ENCODE assay signal across 17 cellular contexts in the genomic region with DNA sequence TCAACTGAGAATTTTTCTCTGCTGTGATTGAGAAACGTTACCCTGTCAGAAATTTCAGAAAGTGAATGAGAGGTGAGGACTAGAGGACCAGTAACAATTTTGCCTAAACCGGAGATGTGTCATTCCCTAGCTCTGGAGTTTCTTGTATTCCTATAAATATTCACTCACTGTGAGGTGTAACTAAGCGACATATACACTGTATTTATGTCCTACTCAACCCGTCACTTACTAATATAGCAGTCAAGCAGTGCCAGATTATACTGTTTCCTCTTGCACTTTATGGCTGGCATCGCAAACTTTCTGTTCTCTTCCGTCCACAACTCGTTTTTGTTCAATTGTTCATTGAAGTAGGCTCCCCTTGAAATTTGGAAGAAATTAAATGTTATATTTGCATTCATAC.
"Had no signal": no experiment of that assay in that cellular context is flagged by ENCODE, and none has a peak within 500 bp of the region (broad histone marks: within the 10 kb centered on the region; RNA-seq: fewer than 3 reads in every experiment).

No MANE protein-coding gene starts in this region.

- ATAC-seq: stimulated activated effector memory CD8-positive, alpha-beta T cell treated with anti-CD3 and anti-CD28 coated beads, Interleukin-12 subunit alpha, Interleukin-12 subunit beta, amount 100 ng/mL, for 72 hours; stimulated activated memory B cell treated with anti-CD40 and anti-IgM and Interleukin-4, amounts not matched to agents 10 μg/mL and 1 μg/mL and 100 μg/mL, for 72 hours; stimulated activated naive B cell treated with anti-CD40 and anti-IgM and Interleukin-4, amounts not matched to agents 10 μg/mL and 1 μg/mL and 100 μg/mL, for 72 hours; stimulated activated naive CD8-positive, alpha-beta T cell treated with anti-CD3 and anti-CD28 coated beads, Interleukin-15, amount 100 ng/mL, for 72 hours; stimulated activated naive CD8-positive, alpha-beta T cell treated with anti-CD3 and anti-CD28 coated beads, Interleukin-15, Interleukin-2, amounts not matched to agents 100 U/mL and 50 U/mL, for 24 hours; upper lobe of right lung had no signal

- H3K27ac ChIP-seq: stomach, suprapubic skin, testis, thoracic aorta, thyroid gland, tibial artery, tibial nerve, transverse colon, upper lobe of left lung, upper lobe of right lung, uterus, vagina had no signal

- H3K36me3 ChIP-seq: stomach, suprapubic skin, thoracic aorta, thyroid gland, tibial artery, tibial nerve, transverse colon, upper lobe of left lung, upper lobe of right lung, uterus, vagina had no signal

- H3K9me3 ChIP-seq: stomach, suprapubic skin, testis, thoracic aorta, thyroid gland, tibial artery, tibial nerve, transverse colon, upper lobe of left lung, upper lobe of right lung, uterus, vagina had no signal

- H3K4me3 ChIP-seq: stomach, suprapubic skin, testis, thoracic aorta, thyroid gland, tibial artery, tibial nerve, transverse colon, upper lobe of left lung, upper lobe of right lung, uterus, vagina had no signal

- H3K27me3 ChIP-seq: stomach, suprapubic skin, testis, thyroid gland, tibial artery, tibial nerve, transverse colon, upper lobe of left lung, upper lobe of right lung, uterus, vagina had no signal
